ENCODE assay signal across 15 cellular contexts in genomic region chr7:121000091-121000983, GRCh38. TPM values are rescaled to one million over a fixed set of nuclear protein-coding genes. Genes with fewer than 3 reads are reported as not detected.
DNase-seq lines count a peak whose midpoint lies in the region; TF ChIP-seq lines count a peak whose summit lies in the region.
"Had no signal": no experiment of that assay in that cellular context is flagged by ENCODE, and none has a peak within 500 bp of the region (broad histone marks: within the 10 kb centered on the region; RNA-seq: fewer than 3 reads in every experiment).

No MANE protein-coding gene starts in this region.

- DNase-seq in A172 (ENCODE audit: low spot score) (peak; percentile 57), dermis microvascular lymphatic vessel endothelial cell (ENCODE audit: low read depth in 2 of 2) (peak; percentile 41 to 55), cerebellar cortex (ENCODE audit: low spot score) (no peak), DMS114 treated with DMSO at 0.1 percent for 48 hours (lab: John Stamatoyannopoulos, UW; ENCODE audit: unreplicated experiment) (no peak), WERI-Rb-1 (no peak)
- no peak for DNase-seq in stimulated activated CD4-positive, alpha-beta T cell treated with anti-CD3 and anti-CD28 coated beads, Interleukin-4, amount 100 ng/mL, for 24 hours
- DNase-seq: amniotic stem cell; BE2C; naive thymus-derived CD4-positive, alpha-beta T cell; NCI-H345; stimulated activated CD4-positive, alpha-beta T cell treated with anti-CD3 and anti-CD28 coated beads, Interleukin-4, amount 100 ng/mL, for 4 hours; upper lobe of right lung had no signal

- peak overlapping the region; percentile 78 for H3K27ac ChIP-seq in muscle layer of duodenum (ENCODE audit: low read length)
- no peak overlapping the region for H3K27ac ChIP-seq in WERI-Rb-1
- H3K27ac ChIP-seq: SK-N-MC, upper lobe of right lung had no signal

- H3K79me2 ChIP-seq in Loucy (ENCODE audit: insufficient read depth, low read length) = no peaks in the 10 kb centered on the region

- H3F3A ChIP-seq in Loucy (ENCODE audit: low read depth) = 0 out of 2 replicates have a peak, but pooled peaks cover 4% of the 10 kb centered on the region

- no peaks in the 10 kb centered on the region for H3K27me3 ChIP-seq in Loucy (ENCODE audit: insufficient read depth, low read length, poor library complexity, severe bottlenecking)
- no peaks in the 10 kb centered on the region for H3K27me3 ChIP-seq in muscle layer of duodenum (ENCODE audit: low read depth, low read length)
- no peaks in the 10 kb centered on the region for H3K27me3 ChIP-seq in WERI-Rb-1 (ENCODE audit: insufficient read depth, low read depth, severe bottlenecking)
- H3K27me3 ChIP-seq: upper lobe of right lung had no signal

- TF ChIP-seq CTCF in Loucy (conservative IDR thresholded peaks at IDR 0.05; ENCODE audit: low read length) (no peak), WERI-Rb-1 (IDR thresholded peaks at IDR 0.05; ENCODE audit: low read depth, low read length) (no peak)

- H3K36me3 ChIP-seq in Loucy (ENCODE audit: insufficient read depth, low read length) = no peaks in the 10 kb centered on the region
- H3K36me3 ChIP-seq in muscle layer of duodenum (ENCODE audit: control insufficient read depth in 1 of 2, insufficient read depth in 2 of 2, low read length in 2 of 2) = no peaks in the 10 kb centered on the region
- H3K36me3 ChIP-seq in WERI-Rb-1 = no peaks in the 10 kb centered on the region
- H3K36me3 ChIP-seq: BE2C, upper lobe of right lung had no signal

- H3K9ac ChIP-seq in Loucy (ENCODE audit: low read depth, low read length, poor library complexity, severe bottlenecking) = no peak overlapping the region

- H2AFZ ChIP-seq in Loucy (ENCODE audit: low read length) = peak overlapping the region; percentile 71; the same call in 1 of the 2 replicates

- H3K4me1 ChIP-seq in Loucy (ENCODE audit: insufficient read depth, low read length, poor library complexity, severe bottlenecking) (peaks cover 22% of the 10 kb centered on the region), muscle layer of duodenum (ENCODE audit: control insufficient read depth in 1 of 2, insufficient read depth in 2 of 2, low read length in 2 of 2) (peaks cover 9 to 37% of the 10 kb centered on the region in 2 donors)
- H3K4me1 ChIP-seq: BE2C had no signal

- H3K4me3 ChIP-seq in Loucy (ENCODE audit: low read length, poor library complexity, severe bottlenecking) (peak overlapping the region; percentile 26), muscle layer of duodenum (ENCODE audit: low read depth in 1 of 2, low read length in 2 of 2) (peak overlapping the region in 1 of 2 donors; percentile 27), WERI-Rb-1 (ENCODE audit: low read depth, low read length) (no peak overlapping the region)
- H3K4me3 ChIP-seq: SK-N-MC, upper lobe of right lung had no signal

- peak overlapping the region; percentile 49 for H3K4me2 ChIP-seq in Loucy (ENCODE audit: low read depth, low read length, poor library complexity, severe bottlenecking)

- no peaks in the 10 kb centered on the region for H3K9me2 ChIP-seq in Loucy (replicated peaks; ENCODE audit: low read depth, low read length)

- H3K9me3 ChIP-seq in Loucy (ENCODE audit: insufficient read depth, low read depth, low read length) = no peaks in the 10 kb centered on the region
- H3K9me3 ChIP-seq in muscle layer of duodenum (ENCODE audit: control insufficient read depth in 1 of 2, low read length in 2 of 2) = no peaks in the 10 kb centered on the region
- no peaks in the 10 kb centered on the region for H3K9me3 ChIP-seq in WERI-Rb-1 (ENCODE audit: severe bottlenecking)
- H3K9me3 ChIP-seq: BE2C, upper lobe of right lung had no signal

- no peaks in the 10 kb centered on the region for H4K20me1 ChIP-seq in Loucy (ENCODE audit: insufficient read depth, low read length, poor library complexity, severe bottlenecking)

RNA-seq across cellular contexts. Expression of gene CPED1, which starts 11.8 kb away (rescaled TPM):
- total RNA-seq in A172 (2014; rRNA removed; shearing (Covaris generic)) = 18.0 and 18.4 TPM in 2 replicates
- total RNA-seq in dermis microvascular lymphatic vessel endothelial cell = 0.77 and 1.0 TPM in 2 replicates

RNA-seq across cellular contexts. Expression of gene ING3, which starts 49.8 kb away (rescaled TPM):
- 19.7 and 32.2 TPM in 2 replicates for total RNA-seq in A172 (2014; rRNA removed; shearing (Covaris generic))
- 21.1 and 26.3 TPM in 2 replicates for total RNA-seq in dermis microvascular lymphatic vessel endothelial cell

Comparison
In these comparisons a context has a peak if more than half of its experiments do, and no peak if none do; other contexts are left out.
1. DNase-seq: peak in A172 (single experiment) and dermis microvascular lymphatic vessel endothelial cell (2 of 2); none in stimulated activated CD4-positive, alpha-beta T cell treated with anti-CD3 and anti-CD28 coated beads, Interleukin-4, amount 100 ng/mL, for 24 hours (single experiment), cerebellar cortex (single experiment), DMS114 treated with DMSO at 0.1 percent for 48 hours (single experiment) and WERI-Rb-1 (single experiment).